Comparison of ENCODE assay signal across 11 cellular contexts in the genomic region with DNA sequence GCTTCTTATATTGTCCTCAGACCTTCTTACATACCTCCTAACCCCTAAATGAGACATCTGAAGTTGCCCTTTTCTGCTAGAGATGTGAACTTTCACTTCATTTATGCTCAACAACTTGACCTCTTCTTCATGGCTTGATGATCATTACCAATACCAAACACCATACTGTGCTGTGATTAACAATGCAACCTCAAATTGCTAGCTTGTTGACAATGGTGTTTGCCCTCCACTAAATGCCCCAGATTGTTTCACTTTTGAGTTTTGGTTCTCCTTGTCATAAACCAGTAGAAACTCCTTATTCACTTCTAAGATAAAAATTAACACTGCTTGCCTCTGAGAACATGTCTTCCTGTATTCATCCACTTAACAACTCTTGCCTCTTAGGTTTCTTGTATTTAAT. TPM values are rescaled to one million over a fixed set of nuclear protein-coding genes. Genes with fewer than 3 reads are reported as not detected.
DNase-seq lines count a peak whose midpoint lies in the region; ATAC-seq and TF ChIP-seq lines count a peak whose summit lies in the region.
"Had no signal": no experiment of that assay in that cellular context is flagged by ENCODE, and none has a peak within 500 bp of the region (broad histone marks: within the 10 kb centered on the region; RNA-seq: fewer than 3 reads in every experiment).

No MANE protein-coding gene starts in this region.

- H4K91ac ChIP-seq in trophoblast cell (ENCODE audit: low read depth, low read length): no peak overlapping the region

- no peak overlapping the region for H3K9ac ChIP-seq in trophoblast cell (ENCODE audit: low read length)

- H3K9me3 ChIP-seq in CD4-positive, alpha-beta memory T cell (ENCODE audit: control insufficient read depth in 1 of 2, low read length in 2 of 2): no peaks in the 10 kb centered on the region
- H3K9me3 ChIP-seq in tibial nerve (no peaks in the 10 kb centered on the region), trophoblast cell (ENCODE audit: insufficient read depth, low read depth, low read length) (no peaks in the 10 kb centered on the region)
- H3K9me3 ChIP-seq: esophagus squamous epithelium had no signal

- H3K14ac ChIP-seq in trophoblast cell (ENCODE audit: low read length): no peak overlapping the region

- H3K4me2 ChIP-seq in trophoblast cell (ENCODE audit: low read length): no peak overlapping the region

- H3K27me3 Mint-ChIP-seq in CD4-positive, alpha-beta memory T cell: no peaks in the 10 kb centered on the region
- no peaks in the 10 kb centered on the region for H3K27me3 Mint-ChIP-seq in T-helper 1 cell treated with Interleukin-12 subunit alpha and Interleukin-12 subunit beta and Interleukin-4 antibody, amounts not matched to agents 30 μg/mL and 1 μg/mL, for 36 hours (ENCODE audit: low read depth)

- H3K27me3 ChIP-seq in CD4-positive, alpha-beta memory T cell (ENCODE audit: insufficient read depth, low read length): no peaks in the 10 kb centered on the region
- H3K27me3 ChIP-seq in tibial nerve: no peaks in the 10 kb centered on the region
- H3K27me3 ChIP-seq in trophoblast cell (ENCODE audit: insufficient read depth, low read length): no peaks in the 10 kb centered on the region
- H3K27me3 ChIP-seq: esophagus squamous epithelium had no signal

- no peaks in the 10 kb centered on the region for H3K36me3 ChIP-seq in CD4-positive, alpha-beta memory T cell (ENCODE audit: insufficient read depth, low read length)
- H3K36me3 ChIP-seq in tibial nerve (no peaks in the 10 kb centered on the region), trophoblast cell (ENCODE audit: control insufficient read depth in 1 of 2, insufficient read depth in 2 of 2, low read length in 2 of 2) (no peaks in the 10 kb centered on the region)
- H3K36me3 ChIP-seq: esophagus squamous epithelium had no signal

- H4K8ac ChIP-seq in trophoblast cell (ENCODE audit: low read depth, low read length): no peak overlapping the region

- TF ChIP-seq CTCF in tibial nerve (IDR thresholded peaks at IDR 0.05): no peak

- H3K4me3 Mint-ChIP-seq in CD4-positive, alpha-beta memory T cell: peak overlapping the region; percentile 9 to 95 (median 71)
- H3K4me3 Mint-ChIP-seq in T-helper 1 cell treated with Interleukin-12 subunit alpha and Interleukin-12 subunit beta and Interleukin-4 antibody, amounts not matched to agents 30 μg/mL and 1 μg/mL, for 36 hours: peak overlapping the region; percentile 41

- no peak overlapping the region for H3K4me3 ChIP-seq in CD4-positive, alpha-beta memory T cell (ENCODE audit: low read length in 2 of 2)
- H3K4me3 ChIP-seq in tibial nerve (no peak overlapping the region), trophoblast cell (ENCODE audit: low read depth, low read length) (no peak overlapping the region)
- H3K4me3 ChIP-seq: esophagus squamous epithelium had no signal

- DNase-seq in CD4-positive, alpha-beta memory T cell: no peak
- DNase-seq in tibial nerve (ENCODE audit: low spot score in 2 of 2): no peak
- DNase-seq in GOT3 (lab: John Stamatoyannopoulos, UW): no peak
- no peak for DNase-seq in trophoblast cell
- DNase-seq in activated gamma-delta T cell treated with Interleukin-2 at 50 U/mL for 16 hours: no peak
- DNase-seq: activated gamma-delta T cell, esophagus squamous epithelium, SHP77 had no signal

- POLR2A ChIA-PET in CD4-positive, alpha-beta memory T cell (lab: Charles Lee; ENCODE audit: partially characterized antibody): interaction anchor here (0.8 to 2.7 kb wide), 4 partner anchors 42 to 89 kb away, joined by 3 to 13 read pairs (median 5); no protein-coding TSS in a partner anchor

- H3K4me1 Mint-ChIP-seq in CD4-positive, alpha-beta memory T cell: peaks cover 23 to 55% (median 38%) of the 10 kb centered on the region in 4 donors
- H3K4me1 Mint-ChIP-seq in T-helper 1 cell treated with Interleukin-12 subunit alpha and Interleukin-12 subunit beta and Interleukin-4 antibody, amounts not matched to agents 30 μg/mL and 1 μg/mL, for 36 hours (ENCODE audit: low read depth): peaks cover 67% of the 10 kb centered on the region

- intact Hi-C loops in CD4-positive, alpha-beta memory T cell (cut with micrococcal nuclease): loop anchor here (10.0 kb wide), 1 partner anchor 216 kb away; a partner anchor contains a TSS

- TF ChIP-seq POLR2A in tibial nerve (IDR thresholded peaks at IDR 0.05): no peak

- H3K36me3 Mint-ChIP-seq in CD4-positive, alpha-beta memory T cell: peaks cover 0 to 12% of the 10 kb centered on the region in 2 donors
- H3K36me3 Mint-ChIP-seq in T-helper 1 cell treated with Interleukin-12 subunit alpha and Interleukin-12 subunit beta and Interleukin-4 antibody, amounts not matched to agents 30 μg/mL and 1 μg/mL, for 36 hours (ENCODE audit: low read depth): peaks cover 13% of the 10 kb centered on the region

- H2BK5ac ChIP-seq in trophoblast cell (ENCODE audit: low read depth, low read length, poor library complexity): no peak overlapping the region

- H2BK120ac ChIP-seq in trophoblast cell (ENCODE audit: insufficient read depth, low read length, poor library complexity): no peak overlapping the region

- peak overlapping the region; percentile 20 to 91 (median 69) for H3K27ac Mint-ChIP-seq in CD4-positive, alpha-beta memory T cell
- H3K27ac Mint-ChIP-seq in T-helper 1 cell treated with Interleukin-12 subunit alpha and Interleukin-12 subunit beta and Interleukin-4 antibody, amounts not matched to agents 30 μg/mL and 1 μg/mL, for 36 hours: peak overlapping the region; percentile 15

- H3K27ac ChIP-seq in CD4-positive, alpha-beta memory T cell (ENCODE audit: low read depth, low read length): no peak overlapping the region
- H3K27ac ChIP-seq in tibial nerve (no peak overlapping the region), trophoblast cell (ENCODE audit: low read depth, low read length) (no peak overlapping the region)
- H3K27ac ChIP-seq: esophagus squamous epithelium had no signal

- ATAC-seq in GM19324 (IDR thresholded peaks at IDR 0.05; ENCODE audit: low FRiP score, unreplicated experiment): peak; percentile 54
- ATAC-seq in HG02970 (IDR thresholded peaks at IDR 0.05; ENCODE audit: low FRiP score, unreplicated experiment): peak; percentile 53

- peaks cover 3% of the 10 kb centered on the region for H3K79me2 ChIP-seq in trophoblast cell (ENCODE audit: control insufficient read depth, insufficient read depth, low read length, poor library complexity)

- H3K18ac ChIP-seq in trophoblast cell (ENCODE audit: low read length): no peak overlapping the region

- no peak overlapping the region for H3K4ac ChIP-seq in trophoblast cell (ENCODE audit: low read depth, low read length)

- H3K79me1 ChIP-seq in trophoblast cell (ENCODE audit: low read length): peaks cover 3% of the 10 kb centered on the region

- H2AK5ac ChIP-seq in trophoblast cell (ENCODE audit: low read length): no peak overlapping the region

- H3K4me1 ChIP-seq in CD4-positive, alpha-beta memory T cell (ENCODE audit: insufficient read depth, low read length): peaks cover 92% of the 10 kb centered on the region
- H3K4me1 ChIP-seq in tibial nerve (peaks cover 0 to 64% (median 34%) of the 10 kb centered on the region in 4 donors), trophoblast cell (ENCODE audit: control insufficient read depth in 1 of 2, insufficient read depth in 2 of 2, low read length in 2 of 2) (peaks cover 14 to 21% of the 10 kb centered on the region in 2 experiments)

- CTCF ChIA-PET in CD4-positive, alpha-beta memory T cell (lab: Charles Lee; ENCODE audit: partially characterized antibody): interaction anchor here (1.3 to 1.5 kb wide), 2 partner anchors 28 to 97 kb away, joined by 4 to 5 read pairs; no protein-coding TSS in a partner anchor

- H3K23ac ChIP-seq in trophoblast cell (ENCODE audit: low read length): no peak overlapping the region

- H2BK12ac ChIP-seq in trophoblast cell (ENCODE audit: low read length): no peak overlapping the region

- H2AFZ ChIP-seq in trophoblast cell (ENCODE audit: insufficient read depth, low read length, poor library complexity): no peak overlapping the region

- no peak overlapping the region for H4K12ac ChIP-seq in trophoblast cell (ENCODE audit: low read depth, low read length)

- no peak for TF ChIP-seq EP300 in tibial nerve (IDR thresholded peaks at IDR 0.05)

- no peaks in the 10 kb centered on the region for H3K9me3 Mint-ChIP-seq in CD4-positive, alpha-beta memory T cell
- H3K9me3 Mint-ChIP-seq in T-helper 1 cell treated with Interleukin-12 subunit alpha and Interleukin-12 subunit beta and Interleukin-4 antibody, amounts not matched to agents 30 μg/mL and 1 μg/mL, for 36 hours: no peaks in the 10 kb centered on the region

RNA-seq across cellular contexts. Expression of a gene that starts 5.6 kb away (rescaled TPM):
- 100 to 1,000 TPM; 370 to 372 TPM for total RNA-seq in CD4-positive, alpha-beta memory T cell
- polyA plus RNA-seq in CD4-positive, alpha-beta memory T cell: 100 to 1,000 TPM; 163 to 258 TPM
- 100 to 1,000 TPM; 114 to 222 (median 138) TPM for total RNA-seq in tibial nerve
- 35.4 and 36.0 TPM in 2 replicates for polyA plus RNA-seq in trophoblast cell (2013)
